Comparison of ENCODE assay signal across 26 cellular contexts in the genomic region with DNA sequence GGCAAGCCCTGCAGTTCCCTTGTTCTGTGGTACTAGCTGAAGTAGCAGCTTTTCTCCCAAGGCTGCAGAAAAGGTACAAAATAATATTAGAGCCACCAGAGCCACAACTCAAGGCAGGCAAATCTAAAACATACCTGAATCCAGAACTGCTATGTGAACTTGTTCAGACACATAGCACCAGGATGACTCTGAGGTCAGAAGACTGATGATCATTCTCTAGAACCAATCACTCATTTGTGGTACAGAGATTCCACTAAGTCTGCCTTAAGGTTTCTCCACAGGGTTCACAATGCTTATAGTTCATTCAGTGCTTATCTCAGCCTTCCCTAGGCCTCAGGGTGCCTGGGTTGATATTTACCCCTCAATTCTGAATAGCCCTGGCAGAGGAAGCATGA.
DNase-seq lines count a peak whose midpoint lies in the region; ATAC-seq, FAIRE-seq and TF ChIP-seq lines count a peak whose summit lies in the region.
"Had no signal": no experiment of that assay in that cellular context is flagged by ENCODE, and none has a peak within 500 bp of the region (broad histone marks: within the 10 kb centered on the region; RNA-seq: fewer than 3 reads in every experiment).

No MANE protein-coding gene starts in this region.

- H3K79me2 ChIP-seq in mammary epithelial cell (ENCODE audit: insufficient read depth, low read length) (no peaks in the 10 kb centered on the region), keratinocyte (ENCODE audit: control insufficient read depth, insufficient read depth, low read length) (no peaks in the 10 kb centered on the region)

- no TSS peak for BruUV-seq in mammary epithelial cell (replicated peaks; lab: Mats Ljungman, UMichigan)

- H3K9me3 ChIP-seq in mammary epithelial cell (replicated peaks; ENCODE audit: insufficient read depth, low read length) (no peaks in the 10 kb centered on the region), keratinocyte (ENCODE audit: control insufficient read depth, low read depth, low read length) (no peaks in the 10 kb centered on the region)
- H3K9me3 ChIP-seq: A549; BE2C; BLaER1 treated with 17β-estradiol and CSF1 and Interleukin-3, amounts not matched to agents 10 nM and 100 nM had no signal

- DNase-seq in mammary epithelial cell (peak; percentile 77), epithelial cell of esophagus (ENCODE audit: low read depth) (peak; percentile 34), keratinocyte (ENCODE audit: low read depth, low spot score) (no peak), GF-D8 (lab: John Stamatoyannopoulos, UW) (no peak)
- DNase-seq in activated T-cell treated with anti-CD3 and anti-CD28 coated beads, Interleukin-2, amount 50 U/mL, for 48 hours: no peak
- DNase-seq: 8988T; ACHN; AML-193; BE2C; CD4-positive, alpha-beta T cell; CD8-positive, alpha-beta memory T cell; DMS 273 treated with DMSO at 0.1 percent for 48 hours; DMS79; EL; GDM1; H9 had no signal

- H3K4me2 ChIP-seq in mammary epithelial cell (ENCODE audit: insufficient read depth, low read depth, low read length): peak overlapping the region; percentile 80
- peak overlapping the region; percentile 77 for H3K4me2 ChIP-seq in keratinocyte (ENCODE audit: control insufficient read depth, extremely low read depth, insufficient read depth, low read depth, low read length)
- H3K4me2 ChIP-seq: A549, GM23338 had no signal

- peak; percentile 89 for FAIRE-seq in keratinocyte (lab: Jason Lieb, UNC)
- FAIRE-seq: A549, D721Med, GM12891, GM18507 had no signal

- H4K20me1 ChIP-seq in mammary epithelial cell (ENCODE audit: insufficient read depth, low read length): no peaks in the 10 kb centered on the region
- H4K20me1 ChIP-seq in keratinocyte (ENCODE audit: control insufficient read depth, extremely low read depth, insufficient read depth, low read length): no peaks in the 10 kb centered on the region
- H4K20me1 ChIP-seq: BLaER1 treated with 17β-estradiol and CSF1 and Interleukin-3, amounts not matched to agents 10 nM and 100 nM had no signal

- H3K4me3 ChIP-seq in mammary epithelial cell (replicated peaks in 1 of 3; ENCODE audit: insufficient read depth in 1 of 3, low read depth in 2 of 3, low read length in 3 of 3): no peak overlapping the region
- H3K4me3 ChIP-seq in epithelial cell of esophagus (ENCODE audit: low read length): no peak overlapping the region
- H3K4me3 ChIP-seq in keratinocyte (ENCODE audit: control insufficient read depth in 2 of 3, extremely low read depth in 1 of 3, insufficient read depth in 2 of 3, low read depth in 1 of 3, low read length in 3 of 3): peak overlapping the region in 2 of 3 experiments; percentile 26 to 55
- H3K4me3 ChIP-seq: A549; BLaER1 treated with 17β-estradiol and CSF1 and Interleukin-3, amounts not matched to agents 10 nM and 100 nM; GM23338 had no signal

- peak; percentile 74 for ATAC-seq in esophagus mucosa
- ATAC-seq in GM19395 (IDR thresholded peaks at IDR 0.05; ENCODE audit: unreplicated experiment): no peak
- ATAC-seq in GM21723 (IDR thresholded peaks at IDR 0.05; ENCODE audit: unreplicated experiment): no peak
- ATAC-seq: A549, GM23338, HCT116 had no signal

- intact Hi-C loops in mammary epithelial cell (cut with micrococcal nuclease): loop anchor here (2.0 kb wide), 1 partner anchor 32 kb away; no protein-coding TSS in a partner anchor

- TF ChIP-seq CTCF in mammary epithelial cell (conservative IDR thresholded peaks at IDR 0.05 in 1 of 2, IDR thresholded peaks at IDR 0.05 in 1 of 2; ENCODE audit: extremely low read depth in 1 of 2, insufficient read depth in 1 of 2, low read depth in 1 of 2, low read length in 2 of 2) (no peak), epithelial cell of esophagus (IDR thresholded peaks at IDR 0.05; ENCODE audit: insufficient read depth, low read depth, low read length, missing control alignments) (no peak), keratinocyte (optimal IDR thresholded peaks at IDR 0.05 in 1 of 3, IDR thresholded peaks at IDR 0.05 in 1 of 3, conservative IDR thresholded peaks at IDR 0.05 in 1 of 3; ENCODE audit: extremely low read depth in 1 of 3, insufficient read depth in 2 of 3, low read length in 3 of 3) (no peak)

- peak overlapping the region; percentile 69 for H3K27ac ChIP-seq in mammary epithelial cell (ENCODE audit: insufficient read depth, low read depth, low read length)
- peak overlapping the region; percentile 45 for H3K27ac ChIP-seq in keratinocyte (ENCODE audit: control insufficient read depth, insufficient read depth, low read length)
- H3K27ac ChIP-seq: A549; BLaER1 treated with 17β-estradiol and CSF1 and Interleukin-3, amounts not matched to agents 10 nM and 100 nM had no signal

- peaks cover 44% of the 10 kb centered on the region for H3K4me1 ChIP-seq in mammary epithelial cell (ENCODE audit: insufficient read depth, low read length)
- peaks cover 34% of the 10 kb centered on the region for H3K4me1 ChIP-seq in keratinocyte (ENCODE audit: control insufficient read depth, extremely low read depth, insufficient read depth, low read length)
- H3K4me1 ChIP-seq: A549, BE2C had no signal

- H3K9ac ChIP-seq in mammary epithelial cell (ENCODE audit: insufficient read depth, low read length): no peak overlapping the region
- no peak overlapping the region for H3K9ac ChIP-seq in keratinocyte (ENCODE audit: control insufficient read depth, extremely low read depth, insufficient read depth, low read length)
- H3K9ac ChIP-seq: BLaER1 treated with 17β-estradiol and CSF1 and Interleukin-3, amounts not matched to agents 10 nM and 100 nM had no signal

- dilution Hi-C loops in mammary epithelial cell (cut with HindIII; ENCODE audit: low sequenced_read_pairs): no loop called here
- dilution Hi-C loops in keratinocyte (cut with MboI; ENCODE audit: extremely low pct_ligation_motif_present, low sequenced_read_pairs): no loop called here

- CTCF ChIA-PET in mammary epithelial cell (lab: Charles Lee; ENCODE audit: low non-redundant PET): no interaction called here

- H3K27me3 ChIP-seq in mammary epithelial cell (ENCODE audit: insufficient read depth, low read length): no peaks in the 10 kb centered on the region
- no peaks in the 10 kb centered on the region for H3K27me3 ChIP-seq in keratinocyte (ENCODE audit: control insufficient read depth, extremely low read depth, insufficient read depth, low read length)
- H3K27me3 ChIP-seq: BE2C; BLaER1 treated with 17β-estradiol and CSF1 and Interleukin-3, amounts not matched to agents 10 nM and 100 nM had no signal

- H2AFZ ChIP-seq in mammary epithelial cell (ENCODE audit: low read depth, low read length) (peak overlapping the region; percentile 70), keratinocyte (ENCODE audit: control insufficient read depth, low read length) (peak overlapping the region; percentile 30)
- H2AFZ ChIP-seq: GM23338 had no signal

- in situ Hi-C loops in mammary epithelial cell (cut with MboI; ENCODE audit: low sequenced_read_pairs in 2 of 2): no loop called here

- H3K36me3 ChIP-seq in mammary epithelial cell (ENCODE audit: insufficient read depth, low read length): no peaks in the 10 kb centered on the region
- H3K36me3 ChIP-seq in keratinocyte (ENCODE audit: control insufficient read depth in 2 of 2, extremely low read depth in 1 of 2, insufficient read depth in 2 of 2, low read length in 2 of 2): no peaks in the 10 kb centered on the region
- H3K36me3 ChIP-seq: BE2C; BLaER1 treated with 17β-estradiol and CSF1 and Interleukin-3, amounts not matched to agents 10 nM and 100 nM had no signal

- no peaks in the 10 kb centered on the region for H3K9me1 ChIP-seq in keratinocyte (ENCODE audit: control insufficient read depth, extremely low read depth, insufficient read depth, low read length)

Comparison
In these comparisons a context has a peak if more than half of its experiments do, and no peak if none do; other contexts are left out.
1. DNase-seq: peak in mammary epithelial cell (single experiment) and epithelial cell of esophagus (single experiment); none in keratinocyte (single experiment), activated T-cell treated with anti-CD3 and anti-CD28 coated beads, Interleukin-2, amount 50 U/mL, for 48 hours (0 of 2) and GF-D8 (single experiment).
2. H3K4me3 ChIP-seq: peak in keratinocyte (2 of 3); none in mammary epithelial cell (0 of 3) and epithelial cell of esophagus (single experiment).